ENCODE assay signal across 8 cellular contexts in genomic region chr6:11236351-11236750, GRCh38. TPM values are rescaled to one million over a fixed set of nuclear protein-coding genes. Genes with fewer than 3 reads are reported as not detected.
A peak's percentile ranks its signal among the peaks of the same experiment; 100 is the strongest.
DNase-seq lines count a peak whose midpoint lies in the region; ATAC-seq, FAIRE-seq and TF ChIP-seq lines count a peak whose summit lies in the region.

No MANE protein-coding gene starts in this region.

- DNase-seq in GM12865 (ENCODE audit: low read depth) (peak; percentile 67), cortex of kidney (lab: John Stamatoyannopoulos, UW) (no peak), GM12892 (ENCODE audit: insufficient read length) (no peak), middle frontal gyrus (ENCODE audit: extremely low spot score, low spot score) (no peak), pancreas (no peak)
- DNase-seq in activated T-cell treated with anti-CD3 and anti-CD28 coated beads, Interleukin-2, amount 50 U/mL, for 72 hours, result peak; percentile 45 to 62
- peak in 7 of 9 donors; percentile 17 to 58 (median 37) for DNase-seq in naive thymus-derived CD4-positive, alpha-beta T cell

- H3K9me3 ChIP-seq in naive thymus-derived CD4-positive, alpha-beta T cell (ENCODE audit: control insufficient read depth in 2 of 3, low read length in 3 of 3), result no peaks in the 10 kb centered on the region
- H3K9me3 ChIP-seq in pancreas, result no peaks in the 10 kb centered on the region

- FAIRE-seq in GM12892 (lab: Jason Lieb, UNC) (no peak), pancreas (lab: Jason Lieb, UNC) (no peak)

- H3K27me3 Mint-ChIP-seq in activated T-cell treated with anti-CD3 and anti-CD28 coated beads, Interleukin-2, amount 50 U/mL, for 72 hours (ENCODE audit: low read depth), result no peaks in the 10 kb centered on the region
- H3K27me3 Mint-ChIP-seq in naive thymus-derived CD4-positive, alpha-beta T cell, result no peaks in the 10 kb centered on the region

- H3K9me3 Mint-ChIP-seq in activated T-cell treated with anti-CD3 and anti-CD28 coated beads, Interleukin-2, amount 50 U/mL, for 72 hours, result peaks cover 2% of the 10 kb centered on the region in 2 donors
- peaks cover 0 to 3% (median 0%) of the 10 kb centered on the region in 11 donors for H3K9me3 Mint-ChIP-seq in naive thymus-derived CD4-positive, alpha-beta T cell

- intact Hi-C loops in naive thymus-derived CD4-positive, alpha-beta T cell (cut with micrococcal nuclease), result loop anchor here (1.0 to 10.0 kb wide), 5 partner anchors 14 to 542 kb away; partner anchors contain the start of genes C6orf52 (in 1 of the 2) and PAK1IP1 (in 1 of the 2)
- intact Hi-C loops in pancreas (cut with DNase I), result no loop called here

- POLR2A ChIA-PET in naive thymus-derived CD4-positive, alpha-beta T cell (lab: Charles Lee), result no interaction called here

- CTCF ChIA-PET in naive thymus-derived CD4-positive, alpha-beta T cell (lab: Charles Lee), result no interaction called here

- 52 to 59% methylated on average over 3 of the region's 3 CpGs for WGBS in pancreas, 2 donors

- H3K27ac Mint-ChIP-seq in activated T-cell treated with anti-CD3 and anti-CD28 coated beads, Interleukin-2, amount 50 U/mL, for 72 hours, result peak overlapping the region; percentile 85
- H3K27ac Mint-ChIP-seq in naive thymus-derived CD4-positive, alpha-beta T cell, result peak overlapping the region in 8 of 9 donors; percentile 27 to 80 (median 62)

- peak overlapping the region; percentile 25 to 56 for H3K4me3 Mint-ChIP-seq in activated T-cell treated with anti-CD3 and anti-CD28 coated beads, Interleukin-2, amount 50 U/mL, for 72 hours
- H3K4me3 Mint-ChIP-seq in naive thymus-derived CD4-positive, alpha-beta T cell, result peak overlapping the region in 6 of 10 donors; percentile 3 to 65 (median 26)

- no peak for TF ChIP-seq POLR2A in GM12892 (IDR thresholded peaks at IDR 0.05; ENCODE audit: low read depth, low read length)

- peaks cover 53% of the 10 kb centered on the region for H3K4me1 Mint-ChIP-seq in activated T-cell treated with anti-CD3 and anti-CD28 coated beads, Interleukin-2, amount 50 U/mL, for 72 hours (ENCODE audit: low read depth)
- H3K4me1 Mint-ChIP-seq in naive thymus-derived CD4-positive, alpha-beta T cell, result peaks cover 32 to 64% (median 53%) of the 10 kb centered on the region in 7 donors

- H3K36me3 Mint-ChIP-seq in activated T-cell treated with anti-CD3 and anti-CD28 coated beads, Interleukin-2, amount 50 U/mL, for 72 hours (ENCODE audit: insufficient read depth in 2 of 2), result peaks cover 0 to 3% of the 10 kb centered on the region in 2 donors
- peaks cover 0 to 30% (median 5%) of the 10 kb centered on the region in 5 donors for H3K36me3 Mint-ChIP-seq in naive thymus-derived CD4-positive, alpha-beta T cell

- ATAC-seq in HG03354 (IDR thresholded peaks at IDR 0.05; ENCODE audit: poor library complexity, severe bottlenecking, unreplicated experiment) (peak; percentile 39), pancreas (no peak)
- peak; percentile 30 to 55 for ATAC-seq in activated T-cell treated with anti-CD3 and anti-CD28 coated beads, Interleukin-2, amount 50 U/mL, for 72 hours (replicated peaks in 1 of 2)
- ATAC-seq in naive thymus-derived CD4-positive, alpha-beta T cell, result peak; percentile 45

- no peak overlapping the region for H3K27ac ChIP-seq in naive thymus-derived CD4-positive, alpha-beta T cell (ENCODE audit: low read depth, low read length)
- H3K27ac ChIP-seq in pancreas, result peak overlapping the region in 1 of 4 donors; percentile 33

- H3K4me3 ChIP-seq in GM12865 (ENCODE audit: low read depth, low read length), result no peak overlapping the region
- H3K4me3 ChIP-seq in naive thymus-derived CD4-positive, alpha-beta T cell (ENCODE audit: low read length), result no peak overlapping the region
- H3K4me3 ChIP-seq in pancreas, result no peak overlapping the region

- TF ChIP-seq CTCF in GM12865 (IDR thresholded peaks at IDR 0.05; ENCODE audit: insufficient read depth, low read depth, low read length, missing control alignments) (no peak), pancreas (IDR thresholded peaks at IDR 0.05) (no peak)

- H3K36me3 ChIP-seq in naive thymus-derived CD4-positive, alpha-beta T cell (ENCODE audit: control insufficient read depth in 2 of 3, insufficient read depth in 3 of 3, low read length in 3 of 3), result no peaks in the 10 kb centered on the region
- no peaks in the 10 kb centered on the region for H3K36me3 ChIP-seq in pancreas

- no peaks in the 10 kb centered on the region for H3K27me3 ChIP-seq in naive thymus-derived CD4-positive, alpha-beta T cell (ENCODE audit: control insufficient read depth in 2 of 2, insufficient read depth in 2 of 2, low read length in 2 of 2)
- H3K27me3 ChIP-seq in pancreas, result no peaks in the 10 kb centered on the region

- peaks cover 22% of the 10 kb centered on the region in 2 donors for H3K4me1 ChIP-seq in naive thymus-derived CD4-positive, alpha-beta T cell (ENCODE audit: control insufficient read depth in 2 of 2, insufficient read depth in 2 of 2, low read length in 2 of 2)
- H3K4me1 ChIP-seq in pancreas, result peaks cover 0 to 8% (median 0%) of the 10 kb centered on the region in 3 donors

RNA-seq across cellular contexts. Expression of gene NEDD9, which starts 3.9 kb away (rescaled TPM):
- 10 to 100 TPM; 20.8 to 36.4 TPM for total RNA-seq in activated T-cell treated with anti-CD3 and anti-CD28 coated beads, Interleukin-2, amount 50 U/mL, for 72 hours
- total RNA-seq in naive thymus-derived CD4-positive, alpha-beta T cell, result 10 to 100 TPM; 29.4 to 62.9 (median 40.2) TPM
- 10 to 100 TPM; 14.2 to 30.7 TPM for polyA plus RNA-seq in naive thymus-derived CD4-positive, alpha-beta T cell
- polyA plus RNA-seq in GM12892 (2012; ENCODE audit: missing spikeins), result 21.0 TPM
- total RNA-seq in pancreas, result 10 to 100 TPM in 1 of 6 donors, 1 to 10 TPM in 5; 4.9 to 13.2 (median 8.3) TPM
- 10 to 100 TPM in 1 of 2 donors, 1 to 10 TPM in 1; 4.8 to 11.7 TPM for polyA plus RNA-seq in pancreas

Comparison
In these comparisons a context has a peak if more than half of its experiments do, and no peak if none do; other contexts are left out.
1. DNase-seq: peak in GM12865 (single experiment), activated T-cell treated with anti-CD3 and anti-CD28 coated beads, Interleukin-2, amount 50 U/mL, for 72 hours (2 of 2) and naive thymus-derived CD4-positive, alpha-beta T cell (7 of 9); none in cortex of kidney (single experiment), GM12892 (single experiment), middle frontal gyrus (single experiment) and pancreas (0 of 6).
2. ATAC-seq: peak in HG03354 (single experiment), activated T-cell treated with anti-CD3 and anti-CD28 coated beads, Interleukin-2, amount 50 U/mL, for 72 hours (2 of 2) and naive thymus-derived CD4-positive, alpha-beta T cell (single experiment); none in pancreas (0 of 4).
3. intact Hi-C loops: an anchor here in naive thymus-derived CD4-positive, alpha-beta T cell (1.0 to 10.0 kb wide); none called in pancreas.